Comparison of ENCODE assay signal across 20 cellular contexts in genomic region chr2:215466097-215466909, GRCh38. TPM values are rescaled to one million over a fixed set of nuclear protein-coding genes. Genes with fewer than 3 reads are reported as not detected.
DNase-seq lines count a peak whose midpoint lies in the region; ATAC-seq, FAIRE-seq and TF ChIP-seq lines count a peak whose summit lies in the region.
"Had no signal": no experiment of that assay in that cellular context is flagged by ENCODE, and none has a peak within 500 bp of the region (broad histone marks: within the 10 kb centered on the region; RNA-seq: fewer than 3 reads in every experiment).

No MANE protein-coding gene starts in this region.

- H4K5ac ChIP-seq in IMR-90 (ENCODE audit: low read depth, low read length), result no peak overlapping the region; the same call in 1 of the 2 replicates

- no peak overlapping the region for H2AK9ac ChIP-seq in IMR-90 (replicated peaks; ENCODE audit: low read depth, low read length, poor library complexity)

- dilution Hi-C loops in IMR-90 (cut with HindIII; ENCODE audit: low sequenced_read_pairs, unreplicated experiment) (no loop called here), keratinocyte (cut with MboI; ENCODE audit: extremely low pct_ligation_motif_present, low sequenced_read_pairs) (no loop called here)

- TF ChIP-seq POLR2A in IMR-90 (IDR thresholded peaks at IDR 0.05; ENCODE audit: low read depth, low read length) (no peak), transverse colon (IDR thresholded peaks at IDR 0.05) (no peak)

- peak overlapping the region; percentile 77; the same call in 1 of the 2 replicates for H2BK120ac ChIP-seq in IMR-90 (ENCODE audit: low read depth, low read length)

- peak; percentile 50 for DNase-seq in IMR-90
- DNase-seq in fibroblast of pulmonary artery (ENCODE audit: low read depth), result peak; percentile 71
- no peak for DNase-seq in keratinocyte (ENCODE audit: low read depth, low spot score)
- DNase-seq in hepatocyte (ENCODE audit: low spot score), result no peak
- no peak for DNase-seq in DMS79 treated with DMSO at 0.1 percent for 48 hours (lab: John Stamatoyannopoulos, UW)
- no peak for DNase-seq in transverse colon
- DNase-seq: activated CD4-positive, alpha-beta T cell treated with anti-CD3 and anti-CD28 coated beads for 36 hours; activated naive CD8-positive, alpha-beta T cell treated with anti-CD3 and anti-CD28 coated beads, Interleukin-2, amount 10 ng/mL, durations not matched to agents 7 days and 5 days; body of pancreas; Calu3; NCI-H510A treated with DMSO at 0.1 percent for 48 hours; posterior cingulate gyrus; stimulated activated naive CD8-positive, alpha-beta T cell treated with anti-CD3 and anti-CD28 coated beads, Interleukin-15, Interleukin-2, amounts not matched to agents 100 U/mL and 50 U/mL, for 24 hours; tibial artery had no signal

- ATAC-seq in IMR-90 (ENCODE audit: low read depth) (peak; percentile 72), HG03469 (IDR thresholded peaks at IDR 0.05; ENCODE audit: unreplicated experiment) (no peak)
- ATAC-seq: activated CD4-positive, alpha-beta T cell treated with anti-CD3 and anti-CD28 coated beads for 36 hours; body of pancreas; HepG2; stimulated activated naive CD8-positive, alpha-beta T cell treated with anti-CD3 and anti-CD28 coated beads, Interleukin-15, Interleukin-2, amounts not matched to agents 100 U/mL and 50 U/mL, for 24 hours had no signal

- H3K4me2 ChIP-seq in IMR-90 (ENCODE audit: low read depth, low read length) (no peak overlapping the region), keratinocyte (ENCODE audit: control insufficient read depth, extremely low read depth, insufficient read depth, low read depth, low read length) (no peak overlapping the region), hepatocyte (no peak overlapping the region)
- H3K4me2 ChIP-seq: BLaER1 had no signal

- H3K27me3 ChIP-seq in IMR-90 (ENCODE audit: control insufficient read depth, insufficient read depth, low read length) (no peaks in the 10 kb centered on the region), keratinocyte (ENCODE audit: control insufficient read depth, extremely low read depth, insufficient read depth, low read length) (no peaks in the 10 kb centered on the region), hepatocyte (no peaks in the 10 kb centered on the region), transverse colon (no peaks in the 10 kb centered on the region)
- H3K27me3 ChIP-seq: BLaER1, body of pancreas, tibial artery had no signal

- no peak for TF ChIP-seq EP300 in transverse colon (IDR thresholded peaks at IDR 0.05; ENCODE audit: low read depth)

- H2BK5ac ChIP-seq in IMR-90 (ENCODE audit: low read depth, low read length, poor library complexity, severe bottlenecking), result peak overlapping the region; percentile 46

- H2AFZ ChIP-seq in IMR-90 (replicated peaks; ENCODE audit: low read length, poor library complexity) (no peak overlapping the region), keratinocyte (ENCODE audit: control insufficient read depth, low read length) (no peak overlapping the region), hepatocyte (no peak overlapping the region)

- intact Hi-C loops in IMR-90 (cut with micrococcal nuclease), result loop anchor here (5.0 kb wide), 1 partner anchor 36 kb away; no protein-coding TSS in a partner anchor
- intact Hi-C loops in transverse colon (cut with DNase I; ENCODE audit: low total_unique reads), result no loop called here

- no peak overlapping the region for H3K56ac ChIP-seq in IMR-90 (ENCODE audit: extremely low read depth, insufficient read depth, low read length)

- H3K4me3 ChIP-seq in IMR-90 (ENCODE audit: insufficient read depth, low read depth, low read length) (no peak overlapping the region), fibroblast of pulmonary artery (replicated peaks; ENCODE audit: low read depth, low read length) (no peak overlapping the region), keratinocyte (ENCODE audit: control insufficient read depth in 2 of 3, extremely low read depth in 1 of 3, insufficient read depth in 2 of 3, low read depth in 1 of 3, low read length in 3 of 3) (no peak overlapping the region), hepatocyte (no peak overlapping the region), transverse colon (no peak overlapping the region)
- H3K4me3 ChIP-seq: BLaER1, body of pancreas, coronary artery, tibial artery had no signal

- WGBS in IMR-90 (ENCODE audit: extremely low coverage in 2 of 2, insufficient read length in 1 of 2), 2 experiments, result no CpG with 5 or more reads among the region's 3 CpGs
- WGBS in hepatocyte (ENCODE audit: low lambda C conversion rate, missing lambda C conversion rate), result 89% methylated on average over 3 of the region's 3 CpGs
- 68 to 79% methylated on average over 3 of the region's 3 CpGs for WGBS in transverse colon (ENCODE audit: low coverage in 1 of 2), 2 donors

- H3K9me3 ChIP-seq in IMR-90 (ENCODE audit: control insufficient read depth, insufficient read depth, low read length) (no peaks in the 10 kb centered on the region), keratinocyte (ENCODE audit: control insufficient read depth, low read depth, low read length) (no peaks in the 10 kb centered on the region), hepatocyte (ENCODE audit: low read depth) (no peaks in the 10 kb centered on the region), transverse colon (no peaks in the 10 kb centered on the region)
- H3K9me3 ChIP-seq: BLaER1, body of pancreas, tibial artery had no signal

- CTCF ChIA-PET in IMR-90 (lab: Yijun Ruan, JAX), result no interaction called here

- H3K14ac ChIP-seq in IMR-90 (replicated peaks; ENCODE audit: low read depth, low read length), result 0 out of 2 replicates have a peak overlapping the region, but pooled peaks have one; percentile 7

- H3K4me1 ChIP-seq in IMR-90 (ENCODE audit: control insufficient read depth, insufficient read depth, low read length) (peaks cover 15% of the 10 kb centered on the region), keratinocyte (ENCODE audit: control insufficient read depth, extremely low read depth, insufficient read depth, low read length) (peaks cover 26% of the 10 kb centered on the region), hepatocyte (ENCODE audit: insufficient read depth) (peaks cover 8% of the 10 kb centered on the region), transverse colon (peaks cover 0 to under 1% (median 0%) of the 10 kb centered on the region in 4 donors)
- H3K4me1 ChIP-seq: BLaER1, body of pancreas had no signal

- in situ Hi-C loops in IMR-90 (cut with MboI; ENCODE audit: low sequenced_read_pairs), result no loop called here
- in situ Hi-C loops in transverse colon (cut with MboI; ENCODE audit: low pct_ligation_motif_present in 1 of 4, low pct_unique_long_range_greater_than_20kb in 1 of 4, low sequenced_read_pairs in 3 of 4), result no loop called here

- H3K9me2 ChIP-seq in hepatocyte (replicated peaks; ENCODE audit: insufficient read depth), result no peaks in the 10 kb centered on the region

- BruUV-seq in IMR-90 (replicated peaks; lab: Mats Ljungman, UMichigan), result no TSS peak

- TF ChIP-seq RAD21 in IMR-90 (IDR thresholded peaks at IDR 0.05; ENCODE audit: low read length), result no peak

- no peak overlapping the region for H3K23ac ChIP-seq in IMR-90 (ENCODE audit: low read depth, low read length)

- peak overlapping the region; percentile 6; the same call in 1 of the 2 replicates for H2BK20ac ChIP-seq in IMR-90 (ENCODE audit: low read depth, low read length)

- H3K27ac ChIP-seq in IMR-90 (ENCODE audit: insufficient read depth, low read length) (no peak overlapping the region), keratinocyte (ENCODE audit: control insufficient read depth, insufficient read depth, low read length) (peak overlapping the region; percentile 35), hepatocyte (no peak overlapping the region), transverse colon (no peak overlapping the region)
- H3K27ac ChIP-seq: BLaER1, body of pancreas, tibial artery had no signal

- 0 out of 4 replicates have a peak, but pooled peaks cover 0 to 4% of the 10 kb centered on the region in 2 experiments for H3K79me1 ChIP-seq in IMR-90 (ENCODE audit: low read depth in 1 of 2, low read length in 2 of 2)

- FAIRE-seq in keratinocyte (lab: Jason Lieb, UNC), result peak; percentile 67
- FAIRE-seq: endometrium, frontal cortex, HepG2 had no signal

- H3K9me1 ChIP-seq in IMR-90 (ENCODE audit: insufficient read depth, low read length) (peaks cover 9% of the 10 kb centered on the region), keratinocyte (ENCODE audit: control insufficient read depth, extremely low read depth, insufficient read depth, low read length) (no peaks in the 10 kb centered on the region)

- peak overlapping the region; percentile 7 for H3K18ac ChIP-seq in IMR-90 (ENCODE audit: low read depth, low read length)

- POLR2A ChIA-PET in IMR-90 (lab: Charles Lee; ENCODE audit: unreplicated experiment), result no interaction called here

- H3K9ac ChIP-seq in IMR-90 (ENCODE audit: low read depth, low read length) (no peak overlapping the region), keratinocyte (ENCODE audit: control insufficient read depth, extremely low read depth, insufficient read depth, low read length) (no peak overlapping the region)
- H3K9ac ChIP-seq: BLaER1 had no signal

- H3K36me3 ChIP-seq in IMR-90 (ENCODE audit: control insufficient read depth, insufficient read depth, low read length), result no peaks in the 10 kb centered on the region
- no peaks in the 10 kb centered on the region for H3K36me3 ChIP-seq in keratinocyte (ENCODE audit: control insufficient read depth in 2 of 2, extremely low read depth in 1 of 2, insufficient read depth in 2 of 2, low read length in 2 of 2)
- H3K36me3 ChIP-seq in hepatocyte (replicated peaks; ENCODE audit: insufficient read depth, low read depth), result no peaks in the 10 kb centered on the region
- no peaks in the 10 kb centered on the region for H3K36me3 ChIP-seq in transverse colon
- H3K36me3 ChIP-seq: BLaER1, tibial artery had no signal

- H4K8ac ChIP-seq in IMR-90 (ENCODE audit: low read depth in 2 of 2, low read length in 2 of 2), result no peak overlapping the region

- no peaks in the 10 kb centered on the region for H3K79me2 ChIP-seq in keratinocyte (ENCODE audit: control insufficient read depth, insufficient read depth, low read length)
- H3K79me2 ChIP-seq in hepatocyte, result no peaks in the 10 kb centered on the region

- peak overlapping the region; percentile 41; the same call in 1 of the 2 replicates for H4K91ac ChIP-seq in IMR-90 (ENCODE audit: insufficient read depth, low read depth, low read length)

- H4K20me1 ChIP-seq in IMR-90 (ENCODE audit: insufficient read depth, low read length) (no peaks in the 10 kb centered on the region), keratinocyte (ENCODE audit: control insufficient read depth, extremely low read depth, insufficient read depth, low read length) (no peaks in the 10 kb centered on the region), hepatocyte (ENCODE audit: insufficient read depth, poor library complexity, severe bottlenecking) (no peaks in the 10 kb centered on the region)
- H4K20me1 ChIP-seq: BLaER1 had no signal

- peak overlapping the region; percentile 11; the same call in 2 of the 3 replicates for H2BK15ac ChIP-seq in IMR-90 (ENCODE audit: low read depth, low read length)

- TF ChIP-seq CTCF in IMR-90 (conservative IDR thresholded peaks at IDR 0.05; ENCODE audit: low read depth, low read length) (no peak), fibroblast of pulmonary artery (IDR thresholded peaks at IDR 0.05; ENCODE audit: low read length, missing control alignments) (no peak), keratinocyte (optimal IDR thresholded peaks at IDR 0.05 in 1 of 3, IDR thresholded peaks at IDR 0.05 in 1 of 3, conservative IDR thresholded peaks at IDR 0.05 in 1 of 3; ENCODE audit: extremely low read depth in 1 of 3, insufficient read depth in 2 of 3, low read length in 3 of 3) (no peak), hepatocyte (IDR thresholded peaks at IDR 0.05; ENCODE audit: poor library complexity) (no peak), transverse colon (IDR thresholded peaks at IDR 0.05) (no peak)

- H3K4ac ChIP-seq in IMR-90 (ENCODE audit: low read depth, low read length), result 0 out of 2 replicates have a peak overlapping the region, but pooled peaks have one; percentile 32

- H2AK5ac ChIP-seq in IMR-90 (ENCODE audit: low read depth, low read length), result no peak overlapping the region; the same call in 1 of the 2 replicates

RNA-seq across cellular contexts. Expression of gene FN1, which starts 30.4 kb away (rescaled TPM):
- total RNA-seq in IMR-90 (2012; rRNA removed) (7,693 and 8,243 TPM in 2 replicates), hepatocyte (2,129 and 3,020 TPM in 2 replicates), transverse colon (100 to 1,000 TPM; 169 to 686 (median 215) TPM)
- polyA plus RNA-seq in IMR-90 (2012; rRNA removed) (11,046 and 13,004 TPM in 2 replicates), keratinocyte (1,649 to 4,168 TPM (median 2,964 TPM) in 3 replicates), hepatocyte (1,572 and 1,650 TPM in 2 replicates)
- 4,918 and 6,925 TPM in 2 replicates for polyA plus RNA-seq in IMR-90 (2012; cell fraction: cytosol; rRNA removed)
- 23,704 and 31,508 TPM in 2 replicates for polyA plus RNA-seq in IMR-90 (2012; cell fraction: nucleus; rRNA removed; ENCODE audit: low replicate concordance)
- 122 TPM for polyA plus RNA-seq in keratinocyte (2011; ENCODE audit: low read depth)
- polyA plus RNA-seq in keratinocyte (2011; cell fraction: cytosol; rRNA removed), result 812 and 843 TPM in 2 replicates
- polyA plus RNA-seq in keratinocyte (2011; cell fraction: nucleus; rRNA removed), result 8,405 and 11,754 TPM in 2 replicates
- 121 and 3,790 TPM in 2 replicates for polyA plus RNA-seq in keratinocyte (2012; ENCODE audit: low replicate concordance)
- polyA minus RNA-seq in keratinocyte, result 3,926 to 7,724 TPM (median 4,827 TPM) in 3 replicates
- 2,478 TPM for polyA minus RNA-seq in keratinocyte (2011; cell fraction: cytosol; rRNA and poly(A)+ RNA removed)
- polyA minus RNA-seq in keratinocyte (2011; cell fraction: nucleus; rRNA and poly(A)+ RNA removed), result 5,843 and 14,065 TPM in 2 replicates

Comparison
In these comparisons a context has a peak if more than half of its experiments do, and no peak if none do; other contexts are left out.
1. DNase-seq: peak in IMR-90 (single experiment) and fibroblast of pulmonary artery (single experiment); none in keratinocyte (single experiment), hepatocyte (single experiment), DMS79 treated with DMSO at 0.1 percent for 48 hours (single experiment) and transverse colon (single experiment).